ENCODE assay signal across 20 cellular contexts in genomic region chr2:46007412-46007811, GRCh38.
"Had no signal": no experiment of that assay in that cellular context is flagged by ENCODE, and none has a peak within 500 bp of the region (broad histone marks: within the 10 kb centered on the region; RNA-seq: fewer than 3 reads in every experiment).

No MANE protein-coding gene starts in this region.

- H3K4me1 Mint-ChIP-seq: nephron progenitor cell; stimulated activated naive B cell treated with anti-CD40 and anti-IgM and Interleukin-4, amounts not matched to agents 10 μg/mL and 1 μg/mL and 100 μg/mL, for 72 hours; stimulated activated naive CD8-positive, alpha-beta T cell treated with anti-CD3 and anti-CD28 coated beads, Interleukin-15, amount 100 ng/mL, for 72 hours had no signal

- H3K27me3 ChIP-seq: gastrocnemius medialis, heart right ventricle, neutrophil, spleen, testis, transverse colon had no signal

- H3K4me3 ChIP-seq: gastrocnemius medialis, heart right ventricle, spleen, testis, transverse colon had no signal

- H3K27ac Mint-ChIP-seq: nephron progenitor cell; stimulated activated naive B cell treated with anti-CD40 and anti-IgM and Interleukin-4, amounts not matched to agents 10 μg/mL and 1 μg/mL and 100 μg/mL, for 72 hours had no signal

- ATAC-seq: esophagus mucosa; gastrocnemius medialis; heart right ventricle; left ventricle myocardium superior; sciatic nerve; stimulated activated naive B cell treated with anti-CD40 and anti-IgM and Interleukin-4, amounts not matched to agents 10 μg/mL and 1 μg/mL and 100 μg/mL, for 72 hours; stimulated activated naive CD8-positive, alpha-beta T cell treated with anti-CD3 and anti-CD28 coated beads, Interleukin-15, amount 100 ng/mL, for 72 hours had no signal

- H3K36me3 ChIP-seq: neutrophil had no signal

- H3K27me3 Mint-ChIP-seq: naive B cell; stimulated activated naive B cell treated with anti-CD40 and anti-IgM and Interleukin-4, amounts not matched to agents 10 μg/mL and 1 μg/mL and 100 μg/mL, for 72 hours; stimulated activated naive CD8-positive, alpha-beta T cell treated with anti-CD3 and anti-CD28 coated beads, Interleukin-15, amount 100 ng/mL, for 72 hours had no signal

- H3K9me3 Mint-ChIP-seq: naive B cell; nephron progenitor cell; stimulated activated naive B cell treated with anti-CD40 and anti-IgM and Interleukin-4, amounts not matched to agents 10 μg/mL and 1 μg/mL and 100 μg/mL, for 72 hours; stimulated activated naive CD8-positive, alpha-beta T cell treated with anti-CD3 and anti-CD28 coated beads, Interleukin-15, amount 100 ng/mL, for 72 hours had no signal

- H3K9me3 ChIP-seq: gastrocnemius medialis, heart right ventricle, neutrophil, spleen, testis, transverse colon had no signal

- DNase-seq: effector memory CD4-positive, alpha-beta T cell; gastrocnemius medialis; heart right ventricle; hypothalamus; left ventricle myocardium superior; mesendoderm; naive B cell; nephron progenitor cell; posterior cingulate gyrus; spleen; stimulated activated CD4-positive, alpha-beta T cell treated with anti-CD3 and anti-CD28 coated beads, Interleukin-15, amount 100 ng/mL, for 24 hours; stimulated activated CD4-positive, alpha-beta T cell treated with anti-CD3 and anti-CD28 coated beads, Interleukin-1b, Interleukin-23, amount 100 ng/mL, for 48 hours; stimulated activated CD4-positive, alpha-beta T cell treated with anti-CD3 and anti-CD28 coated beads, Interleukin-4, amount 100 ng/mL, for 24 hours; stimulated activated naive B cell treated with anti-CD40 and anti-IgM and Interleukin-4, amounts not matched to agents 10 μg/mL and 1 μg/mL and 100 μg/mL, for 72 hours; stimulated activated naive CD8-positive, alpha-beta T cell treated with anti-CD3 and anti-CD28 coated beads, Interleukin-15, amount 100 ng/mL, for 72 hours; testis had no signal

- H3K27ac ChIP-seq: gastrocnemius medialis, heart right ventricle, neutrophil, spleen, testis had no signal

- H3K4me3 Mint-ChIP-seq: naive B cell; nephron progenitor cell; stimulated activated naive B cell treated with anti-CD40 and anti-IgM and Interleukin-4, amounts not matched to agents 10 μg/mL and 1 μg/mL and 100 μg/mL, for 72 hours; stimulated activated naive CD8-positive, alpha-beta T cell treated with anti-CD3 and anti-CD28 coated beads, Interleukin-15, amount 100 ng/mL, for 72 hours had no signal
